In genomic region chr1:157044326-157044725, GRCh38 we compare ENCODE assay signal across 8 cellular contexts. TPM values are rescaled to one million over a fixed set of nuclear protein-coding genes. Genes with fewer than 3 reads are reported as not detected.
DNase-seq lines count a peak whose midpoint lies in the region; ATAC-seq, FAIRE-seq and TF ChIP-seq lines count a peak whose summit lies in the region.
"Had no signal": no experiment of that assay in that cellular context is flagged by ENCODE, and none has a peak within 500 bp of the region (broad histone marks: within the 10 kb centered on the region; RNA-seq: fewer than 3 reads in every experiment).

No MANE protein-coding gene starts in this region.

- POLR2A ChIA-PET in HEK293 (lab: Yijun Ruan, JAX): no interaction called here
- POLR2A ChIA-PET in activated CD8-positive, alpha-beta T cell treated with anti-CD3 and anti-CD28 coated beads for 36 hours (lab: Charles Lee): no interaction called here

- H3K4me3 Mint-ChIP-seq in activated CD8-positive, alpha-beta T cell treated with anti-CD3 and anti-CD28 coated beads for 36 hours: no peak overlapping the region

- no peaks in the 10 kb centered on the region for H3K9me3 Mint-ChIP-seq in activated CD8-positive, alpha-beta T cell treated with anti-CD3 and anti-CD28 coated beads for 36 hours

- no peak overlapping the region for H3K27ac ChIP-seq in HEK293 (ENCODE audit: extremely low read depth, low read depth, low read length)
- H3K27ac ChIP-seq in kidney (ENCODE audit: low read depth in 2 of 2, low read length in 2 of 2): no peak overlapping the region
- no peak overlapping the region for H3K27ac ChIP-seq in stomach smooth muscle (ENCODE audit: low read length)
- no peak overlapping the region for H3K27ac ChIP-seq in caudate nucleus (ENCODE audit: low read depth, low read length)

- H3K4me1 ChIP-seq in HEK293 (ENCODE audit: control insufficient read depth, insufficient read depth, low read length): peaks cover 20% of the 10 kb centered on the region
- H3K4me1 ChIP-seq in kidney (ENCODE audit: control insufficient read depth in 1 of 2, insufficient read depth in 1 of 2, low read depth in 1 of 2, low read length in 2 of 2): peaks cover 11 to 29% of the 10 kb centered on the region in 2 donors
- H3K4me1 ChIP-seq in stomach smooth muscle (ENCODE audit: control insufficient read depth, insufficient read depth, low read length): peaks cover 32% of the 10 kb centered on the region

- CTCF ChIA-PET in HEK293 (lab: Yijun Ruan, JAX): interaction anchor here (0.6 to 1.7 kb wide), 6 partner anchors 13 to 154 kb away, joined by 3 to 6 read pairs (median 4); no protein-coding TSS in a partner anchor
- CTCF ChIA-PET in activated CD8-positive, alpha-beta T cell treated with anti-CD3 and anti-CD28 coated beads for 36 hours (lab: Charles Lee): interaction anchor here (1.0 to 1.1 kb wide), 2 partner anchors 115 to 155 kb away, joined by 3 read pairs; no protein-coding TSS in a partner anchor

- intact Hi-C loops in kidney (cut with DNase I): no loop called here
- intact Hi-C loops in activated CD8-positive, alpha-beta T cell treated with anti-CD3 and anti-CD28 coated beads for 36 hours (cut with micrococcal nuclease): no loop called here
- intact Hi-C loops in sciatic nerve (cut with DNase I): no loop called here

- H3K27ac Mint-ChIP-seq in activated CD8-positive, alpha-beta T cell treated with anti-CD3 and anti-CD28 coated beads for 36 hours: no peak overlapping the region

- no peaks in the 10 kb centered on the region for H3K36me3 ChIP-seq in HEK293 (ENCODE audit: control insufficient read depth in 2 of 2, insufficient read depth in 1 of 2, low read length in 2 of 2)
- no peaks in the 10 kb centered on the region for H3K36me3 ChIP-seq in kidney (ENCODE audit: control insufficient read depth in 1 of 2, insufficient read depth in 2 of 2, low read length in 2 of 2)
- no peaks in the 10 kb centered on the region for H3K36me3 ChIP-seq in stomach smooth muscle (ENCODE audit: control insufficient read depth in 2 of 2, insufficient read depth in 2 of 2, low read length in 2 of 2)

- H3K9ac ChIP-seq in kidney (ENCODE audit: low read length in 2 of 2) (peak overlapping the region; percentile 46 to 84), stomach smooth muscle (ENCODE audit: low read length in 2 of 2) (peak overlapping the region; percentile 29 to 93)

- H3K36me3 Mint-ChIP-seq in activated CD8-positive, alpha-beta T cell treated with anti-CD3 and anti-CD28 coated beads for 36 hours (ENCODE audit: low read depth): no peaks in the 10 kb centered on the region

- H3K27me3 Mint-ChIP-seq in activated CD8-positive, alpha-beta T cell treated with anti-CD3 and anti-CD28 coated beads for 36 hours: peaks cover 63% of the 10 kb centered on the region

- DNase-seq in astrocyte of the spinal cord (ENCODE audit: low read depth, low spot score): no peak
- no peak for DNase-seq in kidney
- DNase-seq in caudate nucleus (lab: John Stamatoyannopoulos, UW): no peak
- no peak for DNase-seq in activated CD8-positive, alpha-beta T cell treated with anti-CD3 and anti-CD28 coated beads for 36 hours
- no peak for DNase-seq in sciatic nerve (ENCODE audit: low spot score)
- DNase-seq: NCI-H1694 had no signal

- TF ChIP-seq CTCF in HEK293 (tag by site-specific recombination; IDR thresholded peaks at IDR 0.05): no peak
- TF ChIP-seq CTCF in astrocyte of the spinal cord (IDR thresholded peaks at IDR 0.05; ENCODE audit: low read depth, low read length): no peak
- no peak for TF ChIP-seq CTCF in kidney (IDR thresholded peaks at IDR 0.05; ENCODE audit: borderline replicate concordance, extremely low read depth, insufficient read depth)
- TF ChIP-seq CTCF in activated CD8-positive, alpha-beta T cell treated with anti-CD3 and anti-CD28 coated beads for 36 hours (IDR thresholded peaks at IDR 0.05): no peak

- no peak for FAIRE-seq in kidney (lab: Jason Lieb, UNC)

- H3K9me3 ChIP-seq in HEK293 (ENCODE audit: control insufficient read depth, insufficient read depth, low read depth, low read length) (no peaks in the 10 kb centered on the region), kidney (ENCODE audit: control insufficient read depth in 1 of 2, low read length in 2 of 2) (no peaks in the 10 kb centered on the region), stomach smooth muscle (ENCODE audit: control insufficient read depth in 2 of 2, low read length in 2 of 2) (no peaks in the 10 kb centered on the region)

- peaks cover 14% of the 10 kb centered on the region for H3K4me1 Mint-ChIP-seq in activated CD8-positive, alpha-beta T cell treated with anti-CD3 and anti-CD28 coated beads for 36 hours (ENCODE audit: low read depth)

- no peak for ATAC-seq in activated CD8-positive, alpha-beta T cell treated with anti-CD3 and anti-CD28 coated beads for 36 hours
- no peak for ATAC-seq in sciatic nerve

- H3K27me3 ChIP-seq in stomach smooth muscle (ENCODE audit: control insufficient read depth in 1 of 2, insufficient read depth in 2 of 2, low read length in 2 of 2): no peaks in the 10 kb centered on the region

- in situ Hi-C loops in astrocyte of the spinal cord (cut with HindIII; ENCODE audit: low sequenced_read_pairs): no loop called here

- peak overlapping the region; percentile 69 for H3K4me3 ChIP-seq in HEK293 (ENCODE audit: low read depth, low read length)
- H3K4me3 ChIP-seq in astrocyte of the spinal cord (ENCODE audit: low read depth, low read length): peak overlapping the region; percentile 58
- H3K4me3 ChIP-seq in kidney (ENCODE audit: low read length in 2 of 2): peak overlapping the region; percentile 71 to 86
- H3K4me3 ChIP-seq in stomach smooth muscle (ENCODE audit: low read length in 2 of 2): peak overlapping the region; percentile 83 to 95

TF ChIP-seq in HEK293, 187 proteins besides CTCF, POLR2A, EP300 and RAD21:
- TF ChIP-seq ZBTB10 (tag by site-specific recombination; IDR thresholded peaks at IDR 0.05) (no peak), ZNF391 (tag by site-specific recombination; IDR thresholded peaks at IDR 0.05; ENCODE audit: borderline replicate concordance, low read depth) (0 out of 2 replicates have a peak, but pooled peaks have one; percentile 23), PRDM1 (tag by site-specific recombination; IDR thresholded peaks at IDR 0.05) (peak; percentile 80), ZNF26 (tag by site-specific recombination; IDR thresholded peaks at IDR 0.05) (no peak), ZNF362 (tag by site-specific recombination; IDR thresholded peaks at IDR 0.05) (peak; percentile 29; the same call in 1 of the 2 replicates), ZNF366 (tag by site-specific recombination; conservative IDR thresholded peaks at IDR 0.05) (peak; percentile 36; the same call in 1 of the 2 replicates), ZNF660 (tag by site-specific recombination; IDR thresholded peaks at IDR 0.05) (peak; percentile 99)
TF ChIP-seq in HEK293: peak in this region for 5.

RNA-seq across cellular contexts. Expression of gene ARHGEF11, which starts 1.2 kb away (rescaled TPM):
- total RNA-seq in kidney (36.4 TPM), sciatic nerve (38.4 TPM)
- polyA plus RNA-seq in kidney (ENCODE audit: insufficient read depth, low read depth, low replicate concordance): 8.8 TPM
- total RNA-seq in activated CD8-positive, alpha-beta T cell treated with anti-CD3 and anti-CD28 coated beads for 36 hours: 1 to 10 TPM; 1.4 to 1.8 TPM

RNA-seq across cellular contexts. Expression of gene ETV3L, which starts 55.3 kb away (rescaled TPM):
- total RNA-seq in kidney (not detected), sciatic nerve (not detected)
- not detected for polyA plus RNA-seq in kidney (ENCODE audit: insufficient read depth, low read depth, low replicate concordance)
- not detected for total RNA-seq in activated CD8-positive, alpha-beta T cell treated with anti-CD3 and anti-CD28 coated beads for 36 hours

Comparison
In these comparisons a context has a peak if more than half of its experiments do, and no peak if none do; other contexts are left out.
1. RNA of gene ARHGEF11, which starts 1.2 kb away (total RNA-seq): 38.4 TPM in sciatic nerve (single experiment) and 36.4 TPM in kidney (single experiment); 1.4 to 1.8 TPM in activated CD8-positive, alpha-beta T cell treated with anti-CD3 and anti-CD28 coated beads for 36 hours; every median in the first group is over 10 times any median in the second.
2. Peak in every context shown above with its lines, with median percentiles within 50 percentile points of each other: H3K4me3 ChIP-seq.